10 cellular contexts compared by ENCODE assay signal in the genomic region with DNA sequence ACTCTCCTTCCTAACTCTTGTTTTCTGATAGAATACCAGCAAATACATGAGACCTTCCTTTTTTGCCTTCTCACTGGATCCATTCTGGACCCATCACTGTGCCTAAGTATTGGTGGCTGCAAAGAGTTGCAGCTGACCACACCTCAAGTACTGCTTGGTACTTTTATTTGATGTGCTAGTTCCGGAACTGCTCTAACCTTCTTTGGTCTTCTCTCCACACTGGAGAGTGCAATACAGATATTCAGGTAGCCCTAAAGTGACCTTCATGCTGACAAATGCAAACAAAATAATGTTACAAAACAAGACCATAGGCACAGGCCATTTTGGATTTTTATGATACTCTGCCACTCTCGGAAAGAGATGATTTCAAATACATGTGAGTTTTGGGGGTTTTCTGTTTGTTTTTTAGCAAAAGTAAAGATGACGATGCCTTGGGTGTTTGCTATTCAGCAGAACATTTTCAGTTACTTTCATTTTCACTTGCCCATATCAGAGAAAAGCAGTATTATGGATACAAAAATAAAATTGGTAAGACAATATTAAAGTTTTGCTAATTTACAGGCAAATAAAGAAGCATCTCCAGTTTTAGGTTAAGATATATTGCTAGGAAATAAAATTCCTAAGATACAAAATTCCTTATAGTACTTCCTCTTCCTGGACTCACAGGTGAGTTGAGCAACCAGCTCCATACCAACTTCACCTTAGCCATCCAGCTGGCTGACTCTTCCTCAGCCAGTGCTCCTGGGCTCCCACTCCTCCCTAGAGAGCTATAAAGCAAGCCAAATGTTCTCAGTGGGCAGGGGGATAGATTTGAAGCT. TPM values are rescaled to one million over a fixed set of nuclear protein-coding genes. Genes with fewer than 3 reads are reported as not detected.
DNase-seq lines count a peak whose midpoint lies in the region; ATAC-seq, FAIRE-seq and TF ChIP-seq lines count a peak whose summit lies in the region.
"Had no signal": no experiment of that assay in that cellular context is flagged by ENCODE, and none has a peak within 500 bp of the region (broad histone marks: within the 10 kb centered on the region; RNA-seq: fewer than 3 reads in every experiment).

No MANE protein-coding gene starts in this region.

- no peak overlapping the region for H3K4me3 ChIP-seq in A549
- H3K4me3 ChIP-seq in mucosa of stomach (ENCODE audit: low read length): no peak overlapping the region
- H3K4me3 ChIP-seq in SJCRH30: no peak overlapping the region

- TF ChIP-seq EP300 in A549 (IDR thresholded peaks at IDR 0.05): no peak

- POLR2A ChIA-PET in A549 (lab: Yijun Ruan, JAX): no interaction called here

- no peaks in the 10 kb centered on the region for H3K36me3 ChIP-seq in mucosa of stomach (ENCODE audit: control insufficient read depth, insufficient read depth, low read length)
- H3K36me3 ChIP-seq in SJCRH30: no peaks in the 10 kb centered on the region

- CTCF ChIA-PET in A549 (lab: Yijun Ruan, JAX): no interaction called here

- TF ChIP-seq POLR2A in A549 (IDR thresholded peaks at IDR 0.05; ENCODE audit: low read length): no peak

- no peak for DNase-seq in A549 (ENCODE audit: low read depth in 1 of 2, low spot score in 1 of 2)
- DNase-seq in caudate nucleus (lab: John Stamatoyannopoulos, UW): no peak
- no peak for DNase-seq in iPS-NIHi7 (ENCODE audit: extremely low spot score)
- DNase-seq in CD1c-positive myeloid dendritic cell (ENCODE audit: extremely low spot score): no peak
- DNase-seq in iPS-NIHi11 (ENCODE audit: low spot score): no peak
- no peak for DNase-seq in SJCRH30
- DNase-seq: dermis blood vessel endothelial cell, mesendoderm had no signal

- no peak for TF ChIP-seq RAD21 in A549 (conservative IDR thresholded peaks at IDR 0.05 in 1 of 2, IDR thresholded peaks at IDR 0.05 in 1 of 2)

- 93% methylated on average over 3 of the region's 3 CpGs for WGBS in A549 (ENCODE audit: missing lambda C conversion rate)

- H3K9me3 ChIP-seq in A549: no peaks in the 10 kb centered on the region
- no peaks in the 10 kb centered on the region for H3K9me3 ChIP-seq in mucosa of stomach (ENCODE audit: control insufficient read depth, low read length)
- H3K9me3 ChIP-seq in SJCRH30 (replicated peaks): no peaks in the 10 kb centered on the region

- peaks cover 14% of the 10 kb centered on the region for H3K4me1 ChIP-seq in A549
- H3K4me1 ChIP-seq in mucosa of stomach (ENCODE audit: control insufficient read depth, insufficient read depth, low read length): peaks cover 11% of the 10 kb centered on the region
- H3K4me1 ChIP-seq in SJCRH30: peaks cover 14% of the 10 kb centered on the region

- H3K27me3 ChIP-seq in mucosa of stomach (ENCODE audit: control insufficient read depth, insufficient read depth, low read length) (no peaks in the 10 kb centered on the region), SJCRH30 (no peaks in the 10 kb centered on the region)

- H3K9ac ChIP-seq in mucosa of stomach (ENCODE audit: low read length): peak overlapping the region; percentile 0

- peak overlapping the region; percentile 33; the same call in 2 of the 3 replicates for H3K4me2 ChIP-seq in A549

- FAIRE-seq in A549 (lab: Jason Lieb, UNC): no peak

- ATAC-seq in A549 (no peak), GM18511 (IDR thresholded peaks at IDR 0.05; ENCODE audit: unreplicated experiment) (peak; percentile 34)

- H3K27ac ChIP-seq in A549 (no peak overlapping the region), caudate nucleus (ENCODE audit: low read depth, low read length) (peak overlapping the region; percentile 39), SJCRH30 (no peak overlapping the region)

- no peak for TF ChIP-seq CTCF in A549 (IDR thresholded peaks at IDR 0.05)

TF ChIP-seq in A549, 52 proteins besides CTCF, POLR2A, EP300 and RAD21:
- TF ChIP-seq POLR2AphosphoS2 (conservative IDR thresholded peaks at IDR 0.05; ENCODE audit: low read length) (no peak), GATA3 (IDR thresholded peaks at IDR 0.05; ENCODE audit: borderline replicate concordance) (no peak), HOXA7 (CRISPR knock-in tag; IDR thresholded peaks at IDR 0.05) (no peak), ZFP36 (IDR thresholded peaks at IDR 0.05; ENCODE audit: borderline replicate concordance, partially characterized antibody) (no peak), JUNB (IDR thresholded peaks at IDR 0.05) (no peak), RCOR1 (IDR thresholded peaks at IDR 0.05; ENCODE audit: low read depth, low read length) (no peak), RARB (CRISPR knock-in tag; IDR thresholded peaks at IDR 0.05) (no peak), EHMT2 (IDR thresholded peaks at IDR 0.05; ENCODE audit: low read depth) (no peak), KDM5A (IDR thresholded peaks at IDR 0.05) (no peak), KDM1A (IDR thresholded peaks at IDR 0.05; ENCODE audit: low read depth) (no peak), FOSB (CRISPR knock-in tag; IDR thresholded peaks at IDR 0.05) (no peak), ZSCAN20 (CRISPR knock-in tag; IDR thresholded peaks at IDR 0.05) (no peak), CBX2 (IDR thresholded peaks at IDR 0.05; ENCODE audit: borderline replicate concordance, low read depth) (no peak)
- TF ChIP-seq, protein P1, sequence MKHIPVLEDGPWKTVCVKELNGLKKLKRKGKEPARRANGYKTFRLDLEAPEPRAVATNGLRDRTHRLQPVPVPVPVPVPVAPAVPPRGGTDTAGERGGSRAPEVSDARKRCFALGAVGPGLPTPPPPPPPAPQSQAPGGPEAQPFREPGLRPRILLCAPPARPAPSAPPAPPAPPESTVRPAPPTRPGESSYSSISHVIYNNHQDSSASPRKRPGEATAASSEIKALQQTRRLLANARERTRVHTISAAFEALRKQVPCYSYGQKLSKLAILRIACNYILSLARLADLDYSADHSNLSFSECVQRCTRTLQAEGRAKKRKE (CRISPR knock-in tag; IDR thresholded peaks at IDR 0.05; ENCODE audit: low read depth): no peak

RNA-seq across cellular contexts. Expression of a gene that starts 42.0 kb away (rescaled TPM):
- polyA plus RNA-seq in A549 (2011; rRNA removed): 16.1 and 33.9 TPM in 2 replicates
- 3.6 and 3.9 TPM in 2 replicates for polyA plus RNA-seq in A549 (2012; cell fraction: cytosol; rRNA removed)
- polyA plus RNA-seq in A549 (2012; cell fraction: nucleus; rRNA removed): 7.0 and 8.8 TPM in 2 replicates
- 11.1 to 15.2 TPM (median 14.4 TPM) in 3 replicates for polyA plus RNA-seq in A549 (2017; fragmentation: RNase III; extraction: RNeasy Plus Mini Kit Qiagen cat#74134 plus additional on column Dnase treatment)
- 42.1 and 47.4 TPM in 2 replicates for polyA minus RNA-seq in A549 (2011; rRNA and poly(A)+ RNA removed)
- total RNA-seq in SJCRH30 (2014; rRNA removed; shearing (Covaris generic)): 24.2 and 31.4 TPM in 2 replicates
